Comparison of ENCODE assay signal across 8 cellular contexts in genomic region chr20:58233881-58234528, GRCh38. TPM values are rescaled to one million over a fixed set of nuclear protein-coding genes. Genes with fewer than 3 reads are reported as not detected.
DNase-seq lines count a peak whose midpoint lies in the region; ATAC-seq and TF ChIP-seq lines count a peak whose summit lies in the region.
"Had no signal": no experiment of that assay in that cellular context is flagged by ENCODE, and none has a peak within 500 bp of the region (broad histone marks: within the 10 kb centered on the region; RNA-seq: fewer than 3 reads in every experiment).

No MANE protein-coding gene starts in this region.

- H3K4me3 ChIP-seq in body of pancreas (no peak overlapping the region), neuronal stem cell (ENCODE audit: low read length in 2 of 2) (no peak overlapping the region)

- H3K79me1 ChIP-seq in neuronal stem cell (ENCODE audit: low read depth, low read length) = no peaks in the 10 kb centered on the region

- H2BK120ac ChIP-seq in neuronal stem cell (ENCODE audit: low read depth, low read length) = no peak overlapping the region

- ATAC-seq in body of pancreas (peak; percentile 47), HG02973 (IDR thresholded peaks at IDR 0.05; ENCODE audit: unreplicated experiment) (no peak), HG02885 (IDR thresholded peaks at IDR 0.05; ENCODE audit: poor library complexity, unreplicated experiment) (no peak)

- no peak overlapping the region for H3K27ac ChIP-seq in body of pancreas
- H3K27ac ChIP-seq in neuronal stem cell (replicated peaks; ENCODE audit: low read length) = no peak overlapping the region

- H3K4ac ChIP-seq in neuronal stem cell (ENCODE audit: low read length) = no peak overlapping the region

- H3K36me3 ChIP-seq in body of pancreas (replicated peaks in 1 of 2; ENCODE audit: insufficient read depth in 1 of 2, low read depth in 2 of 2) (peaks cover 0 to 2% of the 10 kb centered on the region in 2 donors), neuronal stem cell (replicated peaks in 1 of 2; ENCODE audit: control insufficient read depth in 2 of 2, insufficient read depth in 2 of 2, low read length in 2 of 2) (no peaks in the 10 kb centered on the region)

- DNase-seq in RPMI8226 (peak; percentile 19), body of pancreas (peak in 2 of 4 donors; percentile 32 to 36), myocyte (ENCODE audit: low read depth) (peak; percentile 26), neuronal stem cell (ENCODE audit: low spot score) (no peak)

- H3K4me1 ChIP-seq in body of pancreas = peaks cover 6% of the 10 kb centered on the region
- H3K4me1 ChIP-seq in neuronal stem cell (ENCODE audit: control insufficient read depth in 2 of 2, insufficient read depth in 1 of 2, low read depth in 1 of 2, low read length in 2 of 2) = peaks cover 5% of the 10 kb centered on the region in 2 donors

- TF ChIP-seq POLR2A in body of pancreas (IDR thresholded peaks at IDR 0.05) = no peak

- no peak overlapping the region for H2AK5ac ChIP-seq in neuronal stem cell (ENCODE audit: low read depth, low read length)

- peaks cover 0 to 4% of the 10 kb centered on the region in 2 donors for H3K27me3 ChIP-seq in body of pancreas
- peaks cover 0 to 42% (median 9%) of the 10 kb centered on the region in 3 experiments for H3K27me3 ChIP-seq in neuronal stem cell (ENCODE audit: control insufficient read depth in 3 of 3, insufficient read depth in 3 of 3, low read depth in 1 of 3, low read length in 3 of 3)

- WGBS in body of pancreas, 2 donors = 47 to 49% methylated on average over 8 of the region's 8 CpGs
- WGBS in neuronal stem cell (ENCODE audit: extremely low coverage in 2 of 2, insufficient read length in 2 of 2, insufficient replicate concordance in 1 of 2), 2 donors = no CpG with 5 or more reads among the region's 8 CpGs

- H2BK12ac ChIP-seq in neuronal stem cell (ENCODE audit: low read length) = no peak overlapping the region

- TF ChIP-seq CTCF in GM12873 (IDR thresholded peaks at IDR 0.05; ENCODE audit: insufficient read depth, low read depth, low read length, missing control alignments) (peak; percentile 84), body of pancreas (IDR thresholded peaks at IDR 0.05) (peak in 6 of 7 experiments; percentile 16 to 49 (median 28))

- H2BK15ac ChIP-seq in neuronal stem cell (ENCODE audit: low read length) = no peak overlapping the region

- H2BK5ac ChIP-seq in neuronal stem cell (ENCODE audit: low read length) = no peak overlapping the region

- H3K14ac ChIP-seq in neuronal stem cell (ENCODE audit: low read length) = no peak overlapping the region

- H3K9me3 ChIP-seq in body of pancreas (no peaks in the 10 kb centered on the region), neuronal stem cell (replicated peaks in 1 of 2; ENCODE audit: control insufficient read depth in 2 of 2, insufficient read depth in 1 of 2, low read depth in 1 of 2, low read length in 2 of 2) (no peaks in the 10 kb centered on the region)

- H4K8ac ChIP-seq in neuronal stem cell (ENCODE audit: low read depth, low read length) = no peak overlapping the region

- H4K91ac ChIP-seq in neuronal stem cell (ENCODE audit: low read depth, low read length, poor library complexity) = no peak overlapping the region

- no peak overlapping the region for H3K4me2 ChIP-seq in neuronal stem cell (ENCODE audit: insufficient read depth, low read length, poor library complexity, severe bottlenecking)

- intact Hi-C loops in body of pancreas (cut with DNase I) = loop anchor here (10.0 kb wide), 1 partner anchor 461 kb away; the partner anchor contains the start of gene NPEPL1

- no peak overlapping the region for H3K18ac ChIP-seq in neuronal stem cell (ENCODE audit: low read length)

- no peak overlapping the region for H3K23ac ChIP-seq in neuronal stem cell (ENCODE audit: low read depth, low read length, poor library complexity)

- no peak overlapping the region for H3K9ac ChIP-seq in neuronal stem cell (ENCODE audit: low read depth, low read length, poor library complexity)

- no peak overlapping the region for H2AFZ ChIP-seq in neuronal stem cell (ENCODE audit: low read length)

RNA-seq across cellular contexts. Expression of gene ANKRD60, which starts 5.6 kb away (rescaled TPM):
- total RNA-seq in body of pancreas (not detected), myocyte (not detected in 2 replicates)
- polyA plus RNA-seq in myocyte (2012) = not detected
- not detected for polyA plus RNA-seq in neuronal stem cell (2013, experiment 1 of 2)
- not detected for polyA plus RNA-seq in neuronal stem cell (2013, experiment 2 of 2)
- total RNA-seq: T-helper 2 cell treated with Interferon-gamma antibody and Interleukin-4, amounts not matched to agents 100 ng/mL and 5 ng/mL, for 36 hours had no signal
